In genomic region chr1:36866168-36866814, GRCh38 we compare ENCODE assay signal across 19 cellular contexts.
"Had no signal": no experiment of that assay in that cellular context is flagged by ENCODE, and none has a peak within 500 bp of the region (broad histone marks: within the 10 kb centered on the region; RNA-seq: fewer than 3 reads in every experiment).

No MANE protein-coding gene starts in this region.

- H3K36me3 ChIP-seq: heart right ventricle, suprapubic skin had no signal

- H3K27ac ChIP-seq: heart right ventricle, suprapubic skin had no signal

- H3K4me1 ChIP-seq: heart right ventricle, suprapubic skin had no signal

- H3K4me2 ChIP-seq: smooth muscle cell had no signal

- H3K4me3 ChIP-seq: heart right ventricle, smooth muscle cell, suprapubic skin had no signal

- FAIRE-seq: colon, islet of Langerhans had no signal

- ATAC-seq: heart right ventricle; left colon; right cardiac atrium; stimulated activated naive CD8-positive, alpha-beta T cell treated with anti-CD3 and anti-CD28 coated beads, Interleukin-15, amount 100 ng/mL, for 72 hours; T-cell had no signal

- DNase-seq: activated B cell treated with CpG ODN at 0.5 μM for 24 hours; activated CD4-positive, alpha-beta memory T cell treated with anti-CD3 and anti-CD28 coated beads for 36 hours; activated CD4-positive, alpha-beta T cell treated with anti-CD3 and anti-CD28 coated beads for 4 hours; activated naive CD8-positive, alpha-beta T cell treated with anti-CD3 and anti-CD28 coated beads for 36 hours; activated T-cell treated with anti-CD3 and anti-CD28 coated beads for 4 hours; amniotic stem cell; caudate nucleus; heart right ventricle; left colon; nephron progenitor cell; occipital lobe; right cardiac atrium; stimulated activated CD4-positive, alpha-beta T cell treated with anti-CD3 and anti-CD28 coated beads, Interleukin-4, amount 100 ng/mL, for 1 hour; stimulated activated naive CD8-positive, alpha-beta T cell treated with anti-CD3 and anti-CD28 coated beads, Interleukin-15, amount 100 ng/mL, for 72 hours; T-cell had no signal

- H3K9me3 ChIP-seq: heart right ventricle, suprapubic skin had no signal
